In genomic region chr7:19400771-19401254, GRCh38 we compare ENCODE assay signal across 16 cellular contexts.
DNase-seq lines count a peak whose midpoint lies in the region; ATAC-seq and TF ChIP-seq lines count a peak whose summit lies in the region.
"Had no signal": no experiment of that assay in that cellular context is flagged by ENCODE, and none has a peak within 500 bp of the region (broad histone marks: within the 10 kb centered on the region; RNA-seq: fewer than 3 reads in every experiment).

No MANE protein-coding gene starts in this region.

- no peak overlapping the region for H3K56ac ChIP-seq in IMR-90 (ENCODE audit: extremely low read depth, insufficient read depth, low read length)

- no CpG with 5 or more reads among the region's 4 CpGs for WGBS in IMR-90 (ENCODE audit: extremely low coverage in 2 of 2, insufficient read length in 1 of 2), 2 experiments
- WGBS in psoas muscle, 3 donors, result 63 to 70% (median 66%) methylated on average over 4 of the region's 4 CpGs

- H4K5ac ChIP-seq in IMR-90 (ENCODE audit: low read depth, low read length), result no peak overlapping the region

- dilution Hi-C loops in IMR-90 (cut with HindIII; ENCODE audit: low sequenced_read_pairs, unreplicated experiment), result no loop called here

- H3K4me2 ChIP-seq in IMR-90 (ENCODE audit: low read depth, low read length), result no peak overlapping the region

- no peak overlapping the region for H4K91ac ChIP-seq in IMR-90 (ENCODE audit: insufficient read depth, low read depth, low read length)

- H3K27ac ChIP-seq in IMR-90 (ENCODE audit: insufficient read depth, low read length) (no peak overlapping the region), psoas muscle (no peak overlapping the region)
- H3K27ac ChIP-seq: C4-2B, GM23248, HL-60 had no signal

- H3K9ac ChIP-seq in IMR-90 (ENCODE audit: low read depth, low read length), result no peak overlapping the region
- H3K9ac ChIP-seq: GM23248 had no signal

- TF ChIP-seq CTCF in IMR-90 (conservative IDR thresholded peaks at IDR 0.05; ENCODE audit: low read depth, low read length), result no peak
- no peak for TF ChIP-seq CTCF in mesothelial cell of epicardium (IDR thresholded peaks at IDR 0.05; ENCODE audit: unreplicated experiment)
- no peak for TF ChIP-seq CTCF in psoas muscle (IDR thresholded peaks at IDR 0.05)

- no peak overlapping the region; the same call in 1 of the 2 replicates for H3K4ac ChIP-seq in IMR-90 (ENCODE audit: low read depth, low read length)

- no peak for TF ChIP-seq POLR2A in IMR-90 (IDR thresholded peaks at IDR 0.05; ENCODE audit: low read depth, low read length)

- no peak overlapping the region for H2BK5ac ChIP-seq in IMR-90 (ENCODE audit: low read depth, low read length, poor library complexity, severe bottlenecking)

- H2BK20ac ChIP-seq in IMR-90 (ENCODE audit: low read depth, low read length), result no peak overlapping the region

- no peaks in the 10 kb centered on the region for H3K9me1 ChIP-seq in IMR-90 (ENCODE audit: insufficient read depth, low read length)

- CTCF ChIA-PET in IMR-90 (lab: Yijun Ruan, JAX), result interaction anchor here (0.7 kb wide), 1 partner anchor 8 kb away, joined by 3 read pairs; no protein-coding TSS in a partner anchor

- no TSS peak for BruUV-seq in IMR-90 (replicated peaks; lab: Mats Ljungman, UMichigan)

- H3K79me1 ChIP-seq in IMR-90 (ENCODE audit: low read depth in 1 of 2, low read length in 2 of 2), result no peaks in the 10 kb centered on the region

- H3K27me3 ChIP-seq in IMR-90 (ENCODE audit: control insufficient read depth, insufficient read depth, low read length) (no peaks in the 10 kb centered on the region), psoas muscle (ENCODE audit: insufficient read depth in 3 of 3, low read length in 2 of 3) (peaks cover 0 to 2% (median 0%) of the 10 kb centered on the region in 3 donors)

- H3K18ac ChIP-seq in IMR-90 (ENCODE audit: low read depth, low read length), result peak overlapping the region; percentile 41; the same call in 1 of the 2 replicates

- no peaks in the 10 kb centered on the region for H3K9me3 Mint-ChIP-seq in mesothelial cell of epicardium
- H3K9me3 Mint-ChIP-seq: CD4-positive, alpha-beta T cell; HFFc6; IgD-negative memory B cell had no signal

- peaks cover 20% of the 10 kb centered on the region for H3K4me1 Mint-ChIP-seq in mesothelial cell of epicardium
- H3K4me1 Mint-ChIP-seq: IgD-negative memory B cell had no signal

- no peaks in the 10 kb centered on the region for H3K27me3 Mint-ChIP-seq in mesothelial cell of epicardium (ENCODE audit: low read depth)
- H3K27me3 Mint-ChIP-seq: CD4-positive, alpha-beta T cell; IgD-negative memory B cell had no signal

- peak overlapping the region; percentile 69 for H3K27ac Mint-ChIP-seq in mesothelial cell of epicardium
- H3K27ac Mint-ChIP-seq: CD4-positive, alpha-beta T cell; HFFc6; IgD-negative memory B cell had no signal

- H3K36me3 Mint-ChIP-seq in mesothelial cell of epicardium, result no peaks in the 10 kb centered on the region

- H3K9me3 ChIP-seq in IMR-90 (ENCODE audit: control insufficient read depth, insufficient read depth, low read length) (no peaks in the 10 kb centered on the region), psoas muscle (no peaks in the 10 kb centered on the region)
- H3K9me3 ChIP-seq: Caco-2 had no signal

- DNase-seq in IMR-90, result no peak
- peak; percentile 12 for DNase-seq in NCI-H82 treated with DMSO at 0.1 percent for 48 hours (lab: John Stamatoyannopoulos, UW; ENCODE audit: unreplicated experiment)
- no peak for DNase-seq in mesothelial cell of epicardium (ENCODE audit: low spot score in 2 of 2, unreplicated experiment in 2 of 2)
- no peak for DNase-seq in NCI-H1092 treated with DMSO at 0.1 percent for 48 hours (lab: John Stamatoyannopoulos, UW)
- no peak for DNase-seq in activated effector memory CD4-positive, alpha-beta T cell treated with Interleukin-2 at 50 U/mL for 16 hours
- no peak for DNase-seq in HUDEP-2 (lab: John Stamatoyannopoulos, UW; ENCODE audit: unreplicated experiment in 76 of 76)
- no peak for DNase-seq in psoas muscle
- DNase-seq: ACHN; Caco-2; CD4-positive, alpha-beta T cell; GDM1; GM23248; HFFc6 had no signal

- H2AK5ac ChIP-seq in IMR-90 (ENCODE audit: low read depth, low read length), result no peak overlapping the region

- intact Hi-C loops in IMR-90 (cut with micrococcal nuclease) (loop anchor here (5.0 kb wide), 1 partner anchor 189 kb away; no protein-coding TSS in a partner anchor), psoas muscle (cut with DNase I) (no loop called here)

- in situ Hi-C loops in IMR-90 (cut with MboI; ENCODE audit: low sequenced_read_pairs), result no loop called here

- H3K14ac ChIP-seq in IMR-90 (replicated peaks; ENCODE audit: low read depth, low read length), result no peak overlapping the region

- POLR2A ChIA-PET in IMR-90 (lab: Charles Lee; ENCODE audit: unreplicated experiment), result no interaction called here

- ATAC-seq in IMR-90 (ENCODE audit: low read depth), result no peak
- ATAC-seq in psoas muscle, result no peak

- H3K4me1 ChIP-seq in IMR-90 (ENCODE audit: control insufficient read depth, insufficient read depth, low read length), result peaks cover 1% of the 10 kb centered on the region
- H3K4me1 ChIP-seq in psoas muscle, result no peaks in the 10 kb centered on the region
- H3K4me1 ChIP-seq: Caco-2 had no signal

- no peaks in the 10 kb centered on the region for H3K36me3 ChIP-seq in IMR-90 (ENCODE audit: control insufficient read depth, insufficient read depth, low read length)
- no peaks in the 10 kb centered on the region for H3K36me3 ChIP-seq in psoas muscle (ENCODE audit: insufficient read depth in 1 of 2, low read depth in 1 of 2)

- no peak overlapping the region for H2BK15ac ChIP-seq in IMR-90 (ENCODE audit: low read depth, low read length)

- no peak overlapping the region for H2AFZ ChIP-seq in IMR-90 (replicated peaks; ENCODE audit: low read length, poor library complexity)
- H2AFZ ChIP-seq: GM23248 had no signal

- no peak overlapping the region for H4K8ac ChIP-seq in IMR-90 (ENCODE audit: low read depth in 2 of 2, low read length in 2 of 2)

- TF ChIP-seq RAD21 in IMR-90 (IDR thresholded peaks at IDR 0.05; ENCODE audit: low read length), result no peak

- no peak overlapping the region for H2AK9ac ChIP-seq in IMR-90 (replicated peaks; ENCODE audit: low read depth, low read length, poor library complexity)

- H3K4me3 ChIP-seq in IMR-90 (ENCODE audit: insufficient read depth, low read depth, low read length), result no peak overlapping the region
- H3K4me3 ChIP-seq in psoas muscle, result no peak overlapping the region
- H3K4me3 ChIP-seq: GM23248 had no signal

- H2BK120ac ChIP-seq in IMR-90 (ENCODE audit: low read depth, low read length), result no peak overlapping the region

- H4K20me1 ChIP-seq in IMR-90 (ENCODE audit: insufficient read depth, low read length), result no peaks in the 10 kb centered on the region

- no peak overlapping the region for H3K23ac ChIP-seq in IMR-90 (ENCODE audit: low read depth, low read length)

- H3K4me3 Mint-ChIP-seq in mesothelial cell of epicardium, result no peak overlapping the region
- H3K4me3 Mint-ChIP-seq: CD4-positive, alpha-beta T cell; HFFc6; IgD-negative memory B cell had no signal

TF ChIP-seq in IMR-90, 13 proteins besides CTCF, POLR2A, EP300 and RAD21:
- no peak for TF ChIP-seq CEBPB (IDR thresholded peaks at IDR 0.05; ENCODE audit: low read depth, low read length)
- TF ChIP-seq CHD1 (IDR thresholded peaks at IDR 0.05; ENCODE audit: low read depth, low read length), result no peak
- TF ChIP-seq MAZ (IDR thresholded peaks at IDR 0.05; ENCODE audit: borderline replicate concordance, low read depth, low read length), result no peak
- TF ChIP-seq MXI1 (IDR thresholded peaks at IDR 0.05; ENCODE audit: borderline replicate concordance, low read depth, low read length), result no peak
- TF ChIP-seq FOS (IDR thresholded peaks at IDR 0.05; ENCODE audit: low read depth, low read length), result no peak
- TF ChIP-seq RCOR1 (IDR thresholded peaks at IDR 0.05; ENCODE audit: insufficient replicate concordance, low read length), result no peak
- no peak for TF ChIP-seq USF2 (IDR thresholded peaks at IDR 0.05; ENCODE audit: low read depth, low read length)
- TF ChIP-seq RFX5 (IDR thresholded peaks at IDR 0.05; ENCODE audit: low read depth, low read length), result no peak
- TF ChIP-seq MAFK (IDR thresholded peaks at IDR 0.05; ENCODE audit: low read depth, low read length), result no peak
